17 cellular contexts compared by ENCODE assay signal in genomic region chr2:227323818-227324217, GRCh38. TPM values are rescaled to one million over a fixed set of nuclear protein-coding genes. Genes with fewer than 3 reads are reported as not detected.
DNase-seq lines count a peak whose midpoint lies in the region; ATAC-seq, FAIRE-seq and TF ChIP-seq lines count a peak whose summit lies in the region.
"Had no signal": no experiment of that assay in that cellular context is flagged by ENCODE, and none has a peak within 500 bp of the region (broad histone marks: within the 10 kb centered on the region; RNA-seq: fewer than 3 reads in every experiment).

No MANE protein-coding gene starts in this region.

- no peak overlapping the region for H2AK5ac ChIP-seq in H9 (ENCODE audit: insufficient read length, low read length)

- WGBS in H9 (ENCODE audit: extremely low coverage, insufficient read length, low lambda C conversion rate) = no CpG with 5 or more reads among the region's 4 CpGs

- no peaks in the 10 kb centered on the region for H3K79me1 ChIP-seq in H9 (ENCODE audit: insufficient read depth, low read depth, low read length, poor library complexity, severe bottlenecking)

- H3K9ac ChIP-seq in BLaER1 = no peak overlapping the region
- no peak overlapping the region for H3K9ac ChIP-seq in H9 (ENCODE audit: extremely low read depth, insufficient read length, low read length)

- H3K9me3 ChIP-seq in BLaER1 = peaks cover 19% of the 10 kb centered on the region
- no peaks in the 10 kb centered on the region for H3K9me3 ChIP-seq in H9 (ENCODE audit: control insufficient read depth, low read depth, low read length)
- H3K9me3 ChIP-seq: thyroid gland had no signal

- H2BK12ac ChIP-seq in H9 (ENCODE audit: insufficient read length, low read depth, low read length) = no peak overlapping the region

- no peak overlapping the region for H3K18ac ChIP-seq in H9 (ENCODE audit: insufficient read length, low read depth, low read length)

- peaks cover 12% of the 10 kb centered on the region; the same call in 1 of the 2 replicates for H3K36me3 ChIP-seq in BLaER1
- H3K36me3 ChIP-seq: brain microvascular endothelial cell, thyroid gland had no signal

- no peak for TF ChIP-seq CTCF in H9 (conservative IDR thresholded peaks at IDR 0.05)

- peak overlapping the region; percentile 85 for H3K4me2 ChIP-seq in BLaER1
- H3K4me2 ChIP-seq in H9 (ENCODE audit: insufficient read depth, insufficient read length, low read length) = no peak overlapping the region

- H3K4me3 ChIP-seq in BLaER1 = 0 out of 2 replicates have a peak overlapping the region, but pooled peaks have one; percentile 88

- POLR2A ChIA-PET in naive thymus-derived CD8-positive, alpha-beta T cell (lab: Charles Lee) = no interaction called here

- FAIRE-seq in H54 (lab: Jason Lieb, UNC) = no peak

- H3K27me3 ChIP-seq in BLaER1 (no peaks in the 10 kb centered on the region), H9 (ENCODE audit: insufficient read depth, low read length) (no peaks in the 10 kb centered on the region)
- H3K27me3 ChIP-seq: brain microvascular endothelial cell, thyroid gland had no signal

- H3K27ac Mint-ChIP-seq in H9 = no peak overlapping the region
- H3K27ac Mint-ChIP-seq in activated T-helper 17 cell treated with anti-CD3 and anti-CD28 coated beads, Interleukin-2, amount 50 U/mL, for 72 hours = no peak overlapping the region
- peak overlapping the region in 8 of 10 donors; percentile 88 to 97 (median 94) for H3K27ac Mint-ChIP-seq in naive thymus-derived CD8-positive, alpha-beta T cell

- H2BK20ac ChIP-seq in H9 (ENCODE audit: low read depth, low read length, poor library complexity, severe bottlenecking) = no peak overlapping the region

- H3K23ac ChIP-seq in H9 (ENCODE audit: insufficient read length, low read depth, low read length) = no peak overlapping the region

- TF ChIP-seq POLR2A in H54 (IDR thresholded peaks at IDR 0.05; ENCODE audit: low read depth, low read length) = no peak

- no peak overlapping the region for H3K27ac ChIP-seq in BLaER1
- H3K27ac ChIP-seq in H9 (ENCODE audit: insufficient read length, low read depth, low read length) = no peak overlapping the region

- H3K14ac ChIP-seq in H9 (ENCODE audit: insufficient read depth, low read length) = no peak overlapping the region

- H3K36me3 Mint-ChIP-seq in H9 (ENCODE audit: insufficient read depth in 1 of 3, low read depth in 3 of 3) = peaks cover 21 to 43% (median 33%) of the 10 kb centered on the region in 3 experiments
- H3K36me3 Mint-ChIP-seq in activated T-helper 17 cell treated with anti-CD3 and anti-CD28 coated beads, Interleukin-2, amount 50 U/mL, for 72 hours (ENCODE audit: low read depth) = peaks cover 11% of the 10 kb centered on the region
- H3K36me3 Mint-ChIP-seq in naive thymus-derived CD8-positive, alpha-beta T cell = peaks cover 0 to 5% (median 2%) of the 10 kb centered on the region in 3 donors

- no peak overlapping the region for H3K56ac ChIP-seq in H9 (ENCODE audit: insufficient read length, low read depth, low read length)

- H3K4me1 ChIP-seq in BLaER1 (peaks cover 30% of the 10 kb centered on the region), H9 (ENCODE audit: insufficient read depth, low read length) (no peaks in the 10 kb centered on the region; the same call in 1 of the 2 replicates)

- H3K4ac ChIP-seq in H9 (ENCODE audit: low read depth, low read length) = no peak overlapping the region

- H4K20me1 ChIP-seq in BLaER1 = peaks cover 31% of the 10 kb centered on the region
- no peaks in the 10 kb centered on the region for H4K20me1 ChIP-seq in H9 (ENCODE audit: control insufficient read depth, insufficient read depth, insufficient read length)

- no peak for ATAC-seq in activated T-helper 17 cell treated with anti-CD3 and anti-CD28 coated beads, Interleukin-2, amount 50 U/mL, for 72 hours (replicated peaks)
- no peak for ATAC-seq in naive thymus-derived CD8-positive, alpha-beta T cell
- no peak for ATAC-seq in HG03442 (IDR thresholded peaks at IDR 0.05; ENCODE audit: unreplicated experiment)

- DNase-seq in H9 (no peak), H54 (ENCODE audit: insufficient read length, low spot score) (no peak), pons (ENCODE audit: low spot score) (no peak)
- no peak for DNase-seq in naive thymus-derived CD8-positive, alpha-beta T cell
- no peak for DNase-seq in activated CD4-positive, alpha-beta T cell treated with anti-CD3 and anti-CD28 coated beads for 4 hours
- DNase-seq: brain microvascular endothelial cell; DMS79; effector memory CD4-positive, alpha-beta T cell; mammary epithelial cell; NCI-H2029; thyroid gland had no signal

- H4K5ac ChIP-seq in H9 (ENCODE audit: insufficient read length, low read depth, low read length) = no peak overlapping the region

- H4K8ac ChIP-seq in H9 (replicated peaks; ENCODE audit: insufficient read length, low read depth, low read length) = no peak overlapping the region

- peaks cover 6% of the 10 kb centered on the region for H3K23me2 ChIP-seq in H9 (ENCODE audit: insufficient read length, low read depth, low read length, poor library complexity, severe bottlenecking)

- no peak overlapping the region for H2AFZ ChIP-seq in H9 (ENCODE audit: low read length)

- H3K4me1 Mint-ChIP-seq in H9 = peaks cover 25 to 28% of the 10 kb centered on the region in 2 experiments
- H3K4me1 Mint-ChIP-seq in activated T-helper 17 cell treated with anti-CD3 and anti-CD28 coated beads, Interleukin-2, amount 50 U/mL, for 72 hours = peaks cover 14% of the 10 kb centered on the region
- H3K4me1 Mint-ChIP-seq in naive thymus-derived CD8-positive, alpha-beta T cell = peaks cover 6 to 58% (median 48%) of the 10 kb centered on the region in 4 donors

- H4K91ac ChIP-seq in H9 (ENCODE audit: insufficient read length, low read depth, low read length) = no peak overlapping the region

- no peaks in the 10 kb centered on the region for H3K27me3 Mint-ChIP-seq in H9 (ENCODE audit: low read depth)
- peaks cover 5% of the 10 kb centered on the region for H3K27me3 Mint-ChIP-seq in activated T-helper 17 cell treated with anti-CD3 and anti-CD28 coated beads, Interleukin-2, amount 50 U/mL, for 72 hours
- H3K27me3 Mint-ChIP-seq in naive thymus-derived CD8-positive, alpha-beta T cell = peaks cover 0 to 7% (median 0%) of the 10 kb centered on the region in 5 donors

- H2BK15ac ChIP-seq in H9 (ENCODE audit: low read depth, low read length) = no peak overlapping the region

- peaks cover 38 to 40% of the 10 kb centered on the region in 2 experiments for H3K9me3 Mint-ChIP-seq in H9
- no peaks in the 10 kb centered on the region for H3K9me3 Mint-ChIP-seq in activated T-helper 17 cell treated with anti-CD3 and anti-CD28 coated beads, Interleukin-2, amount 50 U/mL, for 72 hours
- H3K9me3 Mint-ChIP-seq in naive thymus-derived CD8-positive, alpha-beta T cell = peaks cover 0 to 2% (median 0%) of the 10 kb centered on the region in 9 donors

- H2BK120ac ChIP-seq in H9 (ENCODE audit: low read depth, low read length, poor library complexity, severe bottlenecking) = no peak overlapping the region

- peaks cover 2% of the 10 kb centered on the region; the same call in 1 of the 2 replicates for H3K79me2 ChIP-seq in H9 (ENCODE audit: insufficient read depth, low read length)

- peak overlapping the region; percentile 93 to 94; a peak in 3 of 5 replicates for H3K4me3 Mint-ChIP-seq in H9
- peak overlapping the region; percentile 94 for H3K4me3 Mint-ChIP-seq in activated T-helper 17 cell treated with anti-CD3 and anti-CD28 coated beads, Interleukin-2, amount 50 U/mL, for 72 hours
- peak overlapping the region; percentile 90 to 98 (median 94) for H3K4me3 Mint-ChIP-seq in naive thymus-derived CD8-positive, alpha-beta T cell

- H2BK5ac ChIP-seq in H9 (ENCODE audit: insufficient read length, low read length) = no peak overlapping the region

- H3T11ph ChIP-seq in H9 (ENCODE audit: low read length) = no peak overlapping the region

RNA-seq across cellular contexts. Expression of gene MFF, which starts 1.2 kb away (rescaled TPM):
- 83.3 and 88.1 TPM in 2 replicates for total RNA-seq in H9 (2021)
- total RNA-seq in activated T-helper 17 cell treated with anti-CD3 and anti-CD28 coated beads, Interleukin-2, amount 50 U/mL, for 72 hours = 10 to 100 TPM; 75.9 to 77.9 TPM
- total RNA-seq in naive thymus-derived CD8-positive, alpha-beta T cell = 10 to 100 TPM; 61.6 to 66.3 TPM
- polyA plus RNA-seq in naive thymus-derived CD8-positive, alpha-beta T cell = 100 to 1,000 TPM; 124 to 141 (median 134) TPM

RNA-seq across cellular contexts. Expression of gene TM4SF20, which starts 55.3 kb away (rescaled TPM):
- not detected in 2 replicates for total RNA-seq in H9 (2021)
- total RNA-seq in activated T-helper 17 cell treated with anti-CD3 and anti-CD28 coated beads, Interleukin-2, amount 50 U/mL, for 72 hours = not detected
- total RNA-seq in naive thymus-derived CD8-positive, alpha-beta T cell = not detected
- polyA plus RNA-seq in naive thymus-derived CD8-positive, alpha-beta T cell = not detected
- total RNA-seq: activated CD4-positive, alpha-beta T cell treated with anti-CD3 and anti-CD28 coated beads, Interleukin-2, amount 10 ng/mL, durations not matched to agents 24 days and 14 days; LHCN-M2; mammary epithelial cell; RPMI7951; thyroid gland had no signal
- polyA plus RNA-seq: mammary epithelial cell had no signal

Comparison
In these comparisons a context has a peak if more than half of its experiments do, and no peak if none do; other contexts are left out.
1. H3K27ac Mint-ChIP-seq: peak in naive thymus-derived CD8-positive, alpha-beta T cell (8 of 10); none in H9 (0 of 3) and activated T-helper 17 cell treated with anti-CD3 and anti-CD28 coated beads, Interleukin-2, amount 50 U/mL, for 72 hours (single experiment).
2. Peak in every context shown above with its lines, with median percentiles within 50 percentile points of each other: H3K4me3 Mint-ChIP-seq.